Comparison of ENCODE assay signal across 8 cellular contexts in genomic region chr15:67884514-67885225, GRCh38. TPM values are rescaled to one million over a fixed set of nuclear protein-coding genes. Genes with fewer than 3 reads are reported as not detected.
DNase-seq lines count a peak whose midpoint lies in the region; ATAC-seq and TF ChIP-seq lines count a peak whose summit lies in the region.

No MANE protein-coding gene starts in this region.

- H3K4me3 Mint-ChIP-seq in CD8-positive, alpha-beta memory T cell: peak overlapping the region; percentile 31 to 90 (median 74)
- H3K4me3 Mint-ChIP-seq in T-helper 2 cell treated with Interferon-gamma antibody and Interleukin-4, amounts not matched to agents 5 μg/mL and 100 μg/mL, for 36 hours: peak overlapping the region; percentile 37

- in situ Hi-C loops in KBM-7 (cut with MboI; ENCODE audit: low pct_unique_long_range_greater_than_20kb, low sequenced_read_pairs) (no loop called here), astrocyte of the spinal cord (cut with HindIII; ENCODE audit: low sequenced_read_pairs) (no loop called here)

- TF ChIP-seq CTCF in astrocyte of the spinal cord (IDR thresholded peaks at IDR 0.05; ENCODE audit: low read depth, low read length): no peak

- POLR2A ChIA-PET in CD8-positive, alpha-beta memory T cell (lab: Charles Lee): interaction anchor here (0.5 kb wide), 1 partner anchor 379 kb away, joined by 3 read pairs; no protein-coding TSS in a partner anchor

- CTCF ChIA-PET in CD8-positive, alpha-beta memory T cell (lab: Charles Lee): no interaction called here

- intact Hi-C loops in aorta (cut with DNase I): no loop called here

- peaks cover 2 to 18% (median 10%) of the 10 kb centered on the region in 3 donors for H3K4me1 Mint-ChIP-seq in CD8-positive, alpha-beta memory T cell
- H3K4me1 Mint-ChIP-seq in T-helper 2 cell treated with Interferon-gamma antibody and Interleukin-4, amounts not matched to agents 5 μg/mL and 100 μg/mL, for 36 hours (ENCODE audit: low read depth): peaks cover 14% of the 10 kb centered on the region

- H3K36me3 Mint-ChIP-seq in CD8-positive, alpha-beta memory T cell: no peaks in the 10 kb centered on the region
- H3K36me3 Mint-ChIP-seq in T-helper 2 cell treated with Interferon-gamma antibody and Interleukin-4, amounts not matched to agents 5 μg/mL and 100 μg/mL, for 36 hours (ENCODE audit: low read depth): no peaks in the 10 kb centered on the region

- WGBS in aorta, 2 donors: 1% methylated on average over 30 to 48 of the region's 48 CpGs

- no peak overlapping the region for H3K27ac Mint-ChIP-seq in CD8-positive, alpha-beta memory T cell
- H3K27ac Mint-ChIP-seq in T-helper 2 cell treated with Interferon-gamma antibody and Interleukin-4, amounts not matched to agents 5 μg/mL and 100 μg/mL, for 36 hours: no peak overlapping the region

- peak overlapping the region; percentile 22 for H3K4me3 ChIP-seq in CD8-positive, alpha-beta memory T cell (ENCODE audit: low read length)
- peak overlapping the region; percentile 41 for H3K4me3 ChIP-seq in astrocyte of the spinal cord (ENCODE audit: low read depth, low read length)
- H3K4me3 ChIP-seq in aorta (ENCODE audit: low read length in 2 of 2): peak overlapping the region; percentile 28

- H3K27ac ChIP-seq in CD8-positive, alpha-beta memory T cell (ENCODE audit: low read depth, low read length): peak overlapping the region; percentile 40
- peak overlapping the region in 1 of 2 donors; percentile 34 for H3K27ac ChIP-seq in aorta (ENCODE audit: low read depth in 1 of 2, low read length in 2 of 2)

- H3K9me3 ChIP-seq in CD8-positive, alpha-beta memory T cell (ENCODE audit: low read length): no peaks in the 10 kb centered on the region
- H3K9me3 ChIP-seq in aorta (ENCODE audit: control insufficient read depth, low read length): no peaks in the 10 kb centered on the region

- no peaks in the 10 kb centered on the region for H3K4me1 ChIP-seq in CD8-positive, alpha-beta memory T cell (ENCODE audit: insufficient read depth, low read length)
- no peaks in the 10 kb centered on the region for H3K4me1 ChIP-seq in aorta (ENCODE audit: control insufficient read depth in 1 of 2, insufficient read depth in 2 of 2, low read length in 2 of 2)

- peak; percentile 6 to 56 (median 21) for DNase-seq in CD8-positive, alpha-beta memory T cell
- DNase-seq in KBM-7 (peak; percentile 82), astrocyte of the spinal cord (ENCODE audit: low read depth, low spot score) (peak; percentile 76), hypothalamus (lab: John Stamatoyannopoulos, UW) (peak in 50 of 51 donors; percentile 10 to 86 (median 63)), renal cortical epithelial cell (ENCODE audit: low read depth) (peak; percentile 69), aorta (peak; percentile 86 to 92), NCI-H2196 treated with DMSO at 0.1 percent for 48 hours (lab: John Stamatoyannopoulos, UW; ENCODE audit: unreplicated experiment) (no peak)
- peak; percentile 31 for DNase-seq in T-helper 2 cell treated with Interferon-gamma antibody and Interleukin-4, amounts not matched to agents 5 μg/mL and 100 μg/mL, for 36 hours (ENCODE audit: low spot score)

- no peaks in the 10 kb centered on the region for H3K27me3 ChIP-seq in CD8-positive, alpha-beta memory T cell (ENCODE audit: insufficient read depth, low read length, poor library complexity, severe bottlenecking)
- no peaks in the 10 kb centered on the region for H3K27me3 ChIP-seq in aorta (ENCODE audit: control insufficient read depth in 1 of 2, insufficient read depth in 2 of 2, low read length in 1 of 2)

- H3K9me3 Mint-ChIP-seq in CD8-positive, alpha-beta memory T cell: peaks cover 0 to 4% (median 0%) of the 10 kb centered on the region in 5 donors
- no peaks in the 10 kb centered on the region for H3K9me3 Mint-ChIP-seq in T-helper 2 cell treated with Interferon-gamma antibody and Interleukin-4, amounts not matched to agents 5 μg/mL and 100 μg/mL, for 36 hours

- ATAC-seq in aorta (ENCODE audit: low FRiP score): peak; percentile 89

- H3K27me3 Mint-ChIP-seq in CD8-positive, alpha-beta memory T cell: peaks cover 13 to 34% of the 10 kb centered on the region in 2 donors
- H3K27me3 Mint-ChIP-seq in T-helper 2 cell treated with Interferon-gamma antibody and Interleukin-4, amounts not matched to agents 5 μg/mL and 100 μg/mL, for 36 hours (ENCODE audit: low read depth): peaks cover 27% of the 10 kb centered on the region

- H3K36me3 ChIP-seq in CD8-positive, alpha-beta memory T cell (ENCODE audit: insufficient read depth, low read length): no peaks in the 10 kb centered on the region
- H3K36me3 ChIP-seq in aorta (ENCODE audit: control insufficient read depth in 1 of 2, insufficient read depth in 2 of 2, low read length in 1 of 2): no peaks in the 10 kb centered on the region

RNA-seq across cellular contexts. Expression of gene RNU6-1, which starts 44.8 kb away (rescaled TPM):
- total RNA-seq in CD8-positive, alpha-beta memory T cell: not detected
- not detected for polyA plus RNA-seq in CD8-positive, alpha-beta memory T cell
- total RNA-seq in renal cortical epithelial cell (not detected in 2 replicates), aorta (not detected)
- not detected for polyA plus RNA-seq in aorta

RNA-seq across cellular contexts. Expression of gene SKOR1, which starts 59.4 kb away (rescaled TPM):
- under 1 TPM; 0.15 to 0.16 TPM for total RNA-seq in CD8-positive, alpha-beta memory T cell
- 0.06 TPM for polyA plus RNA-seq in CD8-positive, alpha-beta memory T cell
- total RNA-seq in renal cortical epithelial cell (0.10 TPM in 1 of 2 replicates, not detected in the other), aorta (1 to 10 TPM; 1.2 to 1.3 TPM)
- 1 to 10 TPM in 1 of 2 donors, not detected in 1; 1.0 TPM for polyA plus RNA-seq in aorta
